Comparison of ENCODE assay signal across 25 cellular contexts in genomic region chr3:117434881-117435412, GRCh38.
DNase-seq lines count a peak whose midpoint lies in the region; ATAC-seq, FAIRE-seq and TF ChIP-seq lines count a peak whose summit lies in the region.
"Had no signal": no experiment of that assay in that cellular context is flagged by ENCODE, and none has a peak within 500 bp of the region (broad histone marks: within the 10 kb centered on the region; RNA-seq: fewer than 3 reads in every experiment).

No MANE protein-coding gene starts in this region.

- intact Hi-C loops in ascending aorta (cut with DNase I), result no loop called here

- no peak for TF ChIP-seq CTCF in H1 (IDR thresholded peaks at IDR 0.05; ENCODE audit: control extremely low read depth in 1 of 3, insufficient read depth in 1 of 3, low read depth in 1 of 3, low read length in 3 of 3)
- TF ChIP-seq CTCF in ascending aorta (IDR thresholded peaks at IDR 0.05), result no peak

- no peak overlapping the region for H4K91ac ChIP-seq in H1 (replicated peaks; ENCODE audit: insufficient read length, low read length)

- no peaks in the 10 kb centered on the region for H4K20me1 ChIP-seq in H1 (replicated peaks in 1 of 2; ENCODE audit: control insufficient read depth in 1 of 2, insufficient read depth in 2 of 2, low read length in 2 of 2)
- H4K20me1 ChIP-seq: BLaER1 treated with 17β-estradiol and CSF1 and Interleukin-3, amounts not matched to agents 10 nM and 100 nM had no signal

- no peak overlapping the region for H4K5ac ChIP-seq in H1 (ENCODE audit: insufficient read length, low read depth, low read length)

- H2BK15ac ChIP-seq in H1 (ENCODE audit: low read length), result no peak overlapping the region

- no peak overlapping the region for H3K14ac ChIP-seq in H1 (ENCODE audit: insufficient read length)

- H3K9ac ChIP-seq in NT2/D1 (ENCODE audit: insufficient read length, low read depth) (no peak overlapping the region), H1 (replicated peaks in 1 of 4; ENCODE audit: extremely low read depth in 1 of 4, low read depth in 3 of 4, low read length in 3 of 4) (no peak overlapping the region)
- H3K9ac ChIP-seq: BLaER1 treated with 17β-estradiol and CSF1 and Interleukin-3, amounts not matched to agents 10 nM and 100 nM had no signal

- no peak overlapping the region for H2BK5ac ChIP-seq in H1 (ENCODE audit: low read depth, low read length)

- no peak overlapping the region for H2BK20ac ChIP-seq in H1 (ENCODE audit: low read length)

- no peak overlapping the region for H3K56ac ChIP-seq in H1 (replicated peaks; ENCODE audit: insufficient read length, low read depth, low read length)

- no peak for TF ChIP-seq POLR2A in H1 (IDR thresholded peaks at IDR 0.05; ENCODE audit: control extremely low read depth in 1 of 2, low read depth in 2 of 2, low read length in 2 of 2)

- POLR2A ChIA-PET in H1 (lab: Charles Lee; ENCODE audit: partially characterized antibody), result no interaction called here

- no peaks in the 10 kb centered on the region for H3K79me1 ChIP-seq in H1 (ENCODE audit: low read depth, low read length)

- FAIRE-seq in H1 (lab: Jason Lieb, UNC), result no peak
- FAIRE-seq: A549, G401.6, GM12892 had no signal

- H4K8ac ChIP-seq in H1 (ENCODE audit: extremely low read depth, insufficient read depth, low read length), result no peak overlapping the region

- no peak overlapping the region for H3K4me3 ChIP-seq in HAP-1
- H3K4me3 ChIP-seq in NT2/D1 (ENCODE audit: insufficient read length, low read depth), result no peak overlapping the region
- H3K4me3 ChIP-seq in H1 (ENCODE audit: extremely low read depth in 1 of 4, insufficient read depth in 2 of 4, low read depth in 3 of 4, low read length in 4 of 4), result no peak overlapping the region
- no peak overlapping the region for H3K4me3 ChIP-seq in ascending aorta
- H3K4me3 ChIP-seq: A549; BLaER1 treated with 17β-estradiol and CSF1 and Interleukin-3, amounts not matched to agents 10 nM and 100 nM had no signal

- no peak overlapping the region for H3K18ac ChIP-seq in H1 (ENCODE audit: extremely low read depth, low read length)

- H3K23ac ChIP-seq in H1 (ENCODE audit: insufficient read length), result no peak overlapping the region

- no peaks in the 10 kb centered on the region for H3K9me3 ChIP-seq in HAP-1
- no peaks in the 10 kb centered on the region for H3K9me3 ChIP-seq in NT2/D1 (ENCODE audit: insufficient read depth, low read length)
- no peaks in the 10 kb centered on the region for H3K9me3 ChIP-seq in H1 (ENCODE audit: insufficient read depth in 2 of 2, low read depth in 1 of 2, low read length in 1 of 2)
- H3K9me3 ChIP-seq in ascending aorta, result no peaks in the 10 kb centered on the region
- H3K9me3 ChIP-seq: A549; BE2C; BLaER1 treated with 17β-estradiol and CSF1 and Interleukin-3, amounts not matched to agents 10 nM and 100 nM had no signal

- H2AK5ac ChIP-seq in H1 (ENCODE audit: low read depth, low read length), result no peak overlapping the region

- DNase-seq in ELF-1 (ENCODE audit: low read depth, low spot score), result peak; percentile 21
- DNase-seq in HAP-1 (ENCODE audit: low spot score in 2 of 2), result peak; percentile 8 to 82
- peak; percentile 27 for DNase-seq in NT2/D1 (ENCODE audit: low read depth, low spot score)
- no peak for DNase-seq in H1 (ENCODE audit: low read depth in 1 of 2, low spot score in 2 of 2)
- no peak for DNase-seq in ascending aorta (ENCODE audit: low spot score in 2 of 2)
- DNase-seq in T-helper 2 cell, result no peak
- DNase-seq: 8988T; ACHN; AML-193; BE2C; CD4-positive, alpha-beta T cell; CD8-positive, alpha-beta memory T cell; DMS 273 treated with DMSO at 0.1 percent for 48 hours; DMS53; DMS79 treated with DMSO at 0.1 percent for 48 hours; GOT3; H7; HFFc6 had no signal

- H3K4me1 ChIP-seq in HAP-1, result peaks cover 45% of the 10 kb centered on the region
- no peaks in the 10 kb centered on the region for H3K4me1 ChIP-seq in NT2/D1 (ENCODE audit: insufficient read depth, insufficient read length)
- peaks cover 0 to 8% (median 4%) of the 10 kb centered on the region in 4 experiments; a peak in 3 of 7 replicates for H3K4me1 ChIP-seq in H1 (replicated peaks in 1 of 4; ENCODE audit: control insufficient read depth in 3 of 4, insufficient read depth in 4 of 4, low read length in 3 of 4)
- H3K4me1 ChIP-seq in ascending aorta, result no peaks in the 10 kb centered on the region
- H3K4me1 ChIP-seq: A549 had no signal

- H3K27me3 ChIP-seq in HAP-1 (ENCODE audit: low read depth) (no peaks in the 10 kb centered on the region), NT2/D1 (ENCODE audit: insufficient read depth, insufficient read length) (no peaks in the 10 kb centered on the region), H1 (replicated peaks in 1 of 4; ENCODE audit: control insufficient read depth in 3 of 4, extremely low read depth in 1 of 4, insufficient read depth in 3 of 4, low read length in 3 of 4) (no peaks in the 10 kb centered on the region), ascending aorta (no peaks in the 10 kb centered on the region)
- H3K27me3 ChIP-seq: BE2C; BLaER1 treated with 17β-estradiol and CSF1 and Interleukin-3, amounts not matched to agents 10 nM and 100 nM had no signal

- H2BK12ac ChIP-seq in H1 (ENCODE audit: low read depth, low read length), result no peak overlapping the region

- no peaks in the 10 kb centered on the region for H3K23me2 ChIP-seq in H1 (ENCODE audit: low read depth, low read length)

- no peak for ATAC-seq in GM19463 (IDR thresholded peaks at IDR 0.05; ENCODE audit: unreplicated experiment)
- ATAC-seq in HG02938 (IDR thresholded peaks at IDR 0.05; ENCODE audit: unreplicated experiment), result no peak
- ATAC-seq: A549, HCT116 had no signal

- H3K4me2 ChIP-seq in H1 (ENCODE audit: insufficient read depth in 1 of 2, low read depth in 2 of 2, low read length in 2 of 2), result no peak overlapping the region
- H3K4me2 ChIP-seq: A549; BLaER1 treated with 17β-estradiol and CSF1 and Interleukin-3, amounts not matched to agents 10 nM and 100 nM had no signal

- no peak overlapping the region for H2AFZ ChIP-seq in H1 (ENCODE audit: low read length)

- TF ChIP-seq RAD21 in H1 (IDR thresholded peaks at IDR 0.05 in 1 of 2, conservative IDR thresholded peaks at IDR 0.05 in 1 of 2; ENCODE audit: low read depth in 2 of 2, low read length in 2 of 2), result no peak

- no peak overlapping the region for H2BK120ac ChIP-seq in H1 (replicated peaks; ENCODE audit: low read depth, low read length)

- H3K79me2 ChIP-seq in H1 (ENCODE audit: control insufficient read depth in 1 of 2, insufficient read depth in 2 of 2, low read length in 2 of 2), result no peaks in the 10 kb centered on the region

- CTCF ChIA-PET in H1 (lab: Charles Lee; ENCODE audit: partially characterized antibody), result interaction anchor here (0.7 kb wide), 1 partner anchor 242 kb away, joined by 3 read pairs; no protein-coding TSS in a partner anchor

- in situ Hi-C loops in HAP-1 (cut with MboI; ENCODE audit: low sequenced_read_pairs), result no loop called here

- no peak overlapping the region for H3K27ac ChIP-seq in H1 (ENCODE audit: low read depth, low read length)
- no peak overlapping the region for H3K27ac ChIP-seq in ascending aorta
- H3K27ac ChIP-seq: A549; BLaER1 treated with 17β-estradiol and CSF1 and Interleukin-3, amounts not matched to agents 10 nM and 100 nM had no signal

- no peaks in the 10 kb centered on the region for H3K36me3 ChIP-seq in HAP-1 (replicated peaks)
- H3K36me3 ChIP-seq in NT2/D1 (ENCODE audit: insufficient read depth, insufficient read length, low read length), result no peaks in the 10 kb centered on the region
- no peaks in the 10 kb centered on the region for H3K36me3 ChIP-seq in H1 (ENCODE audit: control insufficient read depth in 2 of 4, insufficient read depth in 4 of 4, low read length in 3 of 4)
- H3K36me3 ChIP-seq in ascending aorta, result no peaks in the 10 kb centered on the region
- H3K36me3 ChIP-seq: BE2C; BLaER1 treated with 17β-estradiol and CSF1 and Interleukin-3, amounts not matched to agents 10 nM and 100 nM had no signal

- no peak overlapping the region for H3K4ac ChIP-seq in H1 (replicated peaks; ENCODE audit: insufficient read length, low read depth, low read length)

- 0 out of 3 replicates have a peak, but pooled peaks of 1 of the 2 experiments have one; percentile 38 for TF ChIP-seq EP300 in H1 (IDR thresholded peaks at IDR 0.05; ENCODE audit: borderline replicate concordance in 1 of 2, low read depth in 2 of 2, low read length in 2 of 2)

TF ChIP-seq in H1, 55 proteins besides CTCF, POLR2A, EP300 and RAD21:
- no peak for TF ChIP-seq CEBPB (IDR thresholded peaks at IDR 0.05; ENCODE audit: low read depth, low read length)
- TF ChIP-seq SP1 (IDR thresholded peaks at IDR 0.05; ENCODE audit: low read depth, low read length), result 0 out of 2 replicates have a peak, but pooled peaks have one; percentile 41
- peak in 1 of 2 experiments; percentile 75; a peak in 1 of 4 replicates for TF ChIP-seq HDAC2 (IDR thresholded peaks at IDR 0.05; ENCODE audit: borderline replicate concordance in 1 of 2, low read depth in 2 of 2, low read length in 2 of 2)
- TF ChIP-seq KDM1A (IDR thresholded peaks at IDR 0.05; ENCODE audit: borderline replicate concordance, low read length), result peak; percentile 94
TF ChIP-seq in H1: peak in this region for 3.

Comparison
In these comparisons a context has a peak if more than half of its experiments do, and no peak if none do; other contexts are left out.
1. DNase-seq: peak in ELF-1 (single experiment), HAP-1 (2 of 2) and NT2/D1 (single experiment); none in H1 (0 of 2), ascending aorta (0 of 2) and T-helper 2 cell (0 of 5).